ENCODE assay signal across 8 cellular contexts in the genomic region with DNA sequence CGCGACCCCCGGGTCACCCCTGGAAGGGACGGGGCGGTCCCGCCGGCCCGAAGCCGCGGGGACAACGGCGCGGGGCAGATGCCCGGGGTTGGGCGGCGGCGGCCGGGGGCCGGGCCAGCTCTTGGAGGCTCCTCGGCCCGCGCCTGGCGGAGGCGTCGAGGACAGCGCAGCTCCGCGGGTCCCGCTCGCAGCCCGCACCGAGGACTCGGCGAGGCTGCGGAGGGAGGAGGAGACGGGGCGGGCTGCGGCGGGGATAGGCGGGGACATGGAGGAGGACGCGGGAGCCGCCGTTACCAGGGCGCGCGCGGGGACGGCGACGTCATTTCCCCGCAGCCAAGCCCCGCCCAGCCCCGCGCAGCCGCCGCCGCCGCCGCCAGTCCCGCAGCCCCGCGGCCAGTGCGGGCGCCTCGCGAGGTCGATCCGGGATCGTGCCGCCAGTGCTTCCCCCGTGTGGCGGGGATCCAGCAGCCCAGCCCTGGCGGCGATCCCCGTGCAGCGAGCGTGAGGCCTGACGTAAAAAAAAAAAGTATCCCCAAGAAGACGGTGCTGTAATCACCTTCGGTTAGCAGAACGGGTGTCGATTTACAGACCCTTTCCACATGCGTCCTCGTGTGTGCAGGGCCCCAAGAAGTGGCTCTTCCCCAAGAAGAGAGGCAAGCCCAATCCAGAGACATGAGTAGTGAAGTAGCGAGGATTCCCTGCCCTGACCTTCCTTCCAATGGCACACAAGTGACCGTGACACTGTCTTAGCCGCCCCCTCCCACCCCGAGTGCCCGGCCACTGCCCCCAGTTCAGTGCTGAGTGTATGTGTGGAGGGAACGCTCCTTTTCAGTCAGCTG. TPM values are rescaled to one million over a fixed set of nuclear protein-coding genes. Genes with fewer than 3 reads are reported as not detected.
A peak's percentile ranks its signal among the peaks of the same experiment; 100 is the strongest.
DNase-seq lines count a peak whose midpoint lies in the region; ATAC-seq, FAIRE-seq and TF ChIP-seq lines count a peak whose summit lies in the region.

Gene FAM184A, minus strand, starts transcription at position 216 of the 839 bp plus-strand sequence. CDS start 365 bp downstream, outside the sequence.

- H3K27ac ChIP-seq in effector memory CD4-positive, alpha-beta T cell (ENCODE audit: insufficient read depth, low read length, poor library complexity, severe bottlenecking): peak within 1 kb of the TSS; percentile 56
- H3K27ac ChIP-seq in mesendoderm (ENCODE audit: low read depth, low read length): no peak within 1 kb of the TSS

- no peaks in the 10 kb centered on the region for H3K79me2 ChIP-seq in mesendoderm (ENCODE audit: control insufficient read depth, insufficient read depth, low read length)

- H3K27me3 ChIP-seq in effector memory CD4-positive, alpha-beta T cell (replicated peaks; ENCODE audit: control insufficient read depth, insufficient read depth, low read length, poor library complexity, severe bottlenecking): no peaks in the 10 kb centered on the region
- no peaks in the 10 kb centered on the region for H3K27me3 ChIP-seq in mesendoderm (ENCODE audit: insufficient read depth, low read length, poor library complexity)

- H3K23ac ChIP-seq in mesendoderm (ENCODE audit: low read length): peak within 1 kb of the TSS; percentile 15

- H3K9me3 ChIP-seq in effector memory CD4-positive, alpha-beta T cell (ENCODE audit: control insufficient read depth, low read length): no peaks in the 10 kb centered on the region

- no peaks in the 10 kb centered on the region for H3K79me1 ChIP-seq in mesendoderm (ENCODE audit: low read length)

- H3K4me2 ChIP-seq in mesendoderm (ENCODE audit: low read length): peak within 1 kb of the TSS; percentile 70

- no peak within 1 kb of the TSS for H2BK15ac ChIP-seq in mesendoderm (replicated peaks; ENCODE audit: low read depth)

- WGBS in mesendoderm (ENCODE audit: extremely low coverage, insufficient coverage, low lambda C conversion rate): no CpG with 5 or more reads among the region's 91 CpGs

- H4K8ac ChIP-seq in mesendoderm (ENCODE audit: low read depth, low read length): no peak within 1 kb of the TSS

- no peak within 1 kb of the TSS for H3K4ac ChIP-seq in mesendoderm (ENCODE audit: low read depth, low read length)

- H3K36me3 ChIP-seq in effector memory CD4-positive, alpha-beta T cell (ENCODE audit: control insufficient read depth, insufficient read depth, low read length): no peaks in the 10 kb centered on the region
- no peaks in the 10 kb centered on the region for H3K36me3 ChIP-seq in mesendoderm (ENCODE audit: control insufficient read depth, insufficient read depth, low read length)

- TF ChIP-seq CTCF in AG10803 (conservative IDR thresholded peaks at IDR 0.05; ENCODE audit: low read length): no peak; the same call in 1 of the 2 replicates

- FAIRE-seq in GM19239 (lab: Jason Lieb, UNC): no peak

- DNase-seq in AG10803 (ENCODE audit: low read depth) (peak; percentile 30), GM19239 (ENCODE audit: insufficient read length, low spot score) (peak; percentile 41), NCI-H82 (lab: John Stamatoyannopoulos, UW) (peak; percentile 82), mesendoderm (peak; percentile 79)
- peak; percentile 84 for DNase-seq in activated CD8-positive, alpha-beta memory T cell treated with anti-CD3 and anti-CD28 coated beads for 24 hours
- DNase-seq in effector memory CD4-positive, alpha-beta T cell: peak; percentile 70 to 77 (median 73)
- peak; percentile 38 for DNase-seq in stimulated activated CD8-positive, alpha-beta memory T cell treated with anti-CD3 and anti-CD28 coated beads, Interleukin-15, amount 100 ng/mL, for 1 hour (ENCODE audit: low read depth)

- H3K4me3 ChIP-seq in AG10803 (ENCODE audit: low read length) (peak within 1 kb of the TSS; percentile 57), mesendoderm (ENCODE audit: low read length) (peak within 1 kb of the TSS; percentile 25)
- peak within 1 kb of the TSS; percentile 76 for H3K4me3 ChIP-seq in effector memory CD4-positive, alpha-beta T cell (ENCODE audit: insufficient read depth, low read depth, low read length, poor library complexity, severe bottlenecking)

- H3K9ac ChIP-seq in mesendoderm (ENCODE audit: low read length): peak within 1 kb of the TSS; percentile 66

- H2AK5ac ChIP-seq in mesendoderm (ENCODE audit: low read length): no peak within 1 kb of the TSS

- H3K4me1 ChIP-seq in effector memory CD4-positive, alpha-beta T cell (ENCODE audit: control insufficient read depth, insufficient read depth, low read length, poor library complexity, severe bottlenecking): peaks cover 4% of the 10 kb centered on the region
- H3K4me1 ChIP-seq in mesendoderm (ENCODE audit: control insufficient read depth, low read depth, low read length): peaks cover under 1% of the 10 kb centered on the region

- peak within 1 kb of the TSS; percentile 84 for H3K56ac ChIP-seq in mesendoderm (ENCODE audit: low read length)

- no peak within 1 kb of the TSS for H2BK120ac ChIP-seq in mesendoderm (ENCODE audit: low read depth, low read length)

- H4K5ac ChIP-seq in mesendoderm (ENCODE audit: low read length): no peak within 1 kb of the TSS

- peak; percentile 47 for ATAC-seq in HG03378 (IDR thresholded peaks at IDR 0.05; ENCODE audit: unreplicated experiment)

- peak within 1 kb of the TSS; percentile 62 for H3K18ac ChIP-seq in mesendoderm (ENCODE audit: low read length)

- no peak within 1 kb of the TSS for H2BK5ac ChIP-seq in mesendoderm (ENCODE audit: low read length)

RNA-seq across cellular contexts. Expression of gene FAM184A, which starts in this region (rescaled TPM):
- polyA plus RNA-seq in mesendoderm (2013, experiment 1 of 2): 6.2 TPM
- 8.5 TPM for polyA plus RNA-seq in mesendoderm (2013, experiment 2 of 2)

Comparison
In these comparisons a context has a peak if more than half of its experiments do, and no peak if none do; other contexts are left out.
1. DNase-seq: peak in every context shown above with its lines; median percentile 84 in activated CD8-positive, alpha-beta memory T cell treated with anti-CD3 and anti-CD28 coated beads for 24 hours; 82 in NCI-H82; 79 in mesendoderm; 73 in effector memory CD4-positive, alpha-beta T cell; 41 in GM19239; 38 in stimulated activated CD8-positive, alpha-beta memory T cell treated with anti-CD3 and anti-CD28 coated beads, Interleukin-15, amount 100 ng/mL, for 1 hour; 30 in AG10803.
2. H3K4me3 ChIP-seq: peak in every context shown above with its lines; median percentile 76 in effector memory CD4-positive, alpha-beta T cell; 57 in AG10803; 25 in mesendoderm.